Comparison of ENCODE assay signal across 8 cellular contexts in the genomic region with DNA sequence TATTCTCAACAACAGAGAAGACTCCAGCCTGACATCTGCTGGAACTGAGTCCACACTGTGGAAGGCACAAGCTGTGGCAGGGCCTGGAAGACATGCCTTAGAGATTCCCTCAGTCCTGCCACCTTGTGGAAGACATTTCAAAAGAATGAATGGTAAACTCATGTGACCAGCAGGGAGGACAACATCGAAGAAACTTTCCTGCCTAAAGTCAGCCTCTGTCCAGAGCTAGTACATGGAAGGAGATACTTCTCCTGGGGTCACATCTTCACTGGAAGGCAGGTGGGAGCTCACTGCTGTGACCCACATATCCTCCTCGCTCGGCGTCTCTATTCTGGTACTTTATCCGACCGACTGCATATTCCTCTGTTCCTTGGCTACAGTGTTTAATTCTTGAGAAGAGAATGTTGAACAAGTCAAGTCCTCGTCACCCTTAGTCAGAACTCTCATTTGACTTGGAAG. TPM values are rescaled to one million over a fixed set of nuclear protein-coding genes. Genes with fewer than 3 reads are reported as not detected.
DNase-seq lines count a peak whose midpoint lies in the region; TF ChIP-seq lines count a peak whose summit lies in the region.

No MANE protein-coding gene starts in this region.

- H4K20me1 ChIP-seq in osteoblast (ENCODE audit: insufficient read depth, low read length) = no peaks in the 10 kb centered on the region

- no peaks in the 10 kb centered on the region for H3K9me3 ChIP-seq in osteoblast (ENCODE audit: low read depth, low read length)

- H3K4me1 ChIP-seq in osteoblast (ENCODE audit: insufficient read depth, low read length) = peaks cover 12% of the 10 kb centered on the region

- no peaks in the 10 kb centered on the region for H3K27me3 ChIP-seq in osteoblast (ENCODE audit: insufficient read depth, low read length)

- DNase-seq in NCI-H524 (lab: John Stamatoyannopoulos, UW) (peak; percentile 30 to 82), NCI-H524 treated with DMSO at 0.1 percent for 48 hours (lab: John Stamatoyannopoulos, UW) (no peak), H4 (ENCODE audit: low spot score) (peak; percentile 78), NCI-H1105 treated with DMSO at 0.1 percent for 48 hours (lab: John Stamatoyannopoulos, UW) (peak; percentile 40), foreskin fibroblast (peak; percentile 72 to 89), osteoblast (ENCODE audit: insufficient read length, low spot score, missing footprints) (no peak)
- DNase-seq in activated effector memory CD4-positive, alpha-beta T cell treated with anti-CD3 and anti-CD28 coated beads, Interleukin-2, amount 50 U/mL, for 16 hours = no peak

- peak; percentile 63 for TF ChIP-seq CTCF in WI38 (IDR thresholded peaks at IDR 0.05; ENCODE audit: low read depth, low read length)
- peak; percentile 65 for TF ChIP-seq CTCF in foreskin fibroblast (IDR thresholded peaks at IDR 0.05; ENCODE audit: low read depth, low read length)
- TF ChIP-seq CTCF in osteoblast (IDR thresholded peaks at IDR 0.05; ENCODE audit: extremely low read depth, low read depth, low read length) = peak; percentile 89

- H3K79me2 ChIP-seq in osteoblast (ENCODE audit: insufficient read depth, low read length) = peaks cover 37% of the 10 kb centered on the region

- H3K4me3 ChIP-seq in WI38 (ENCODE audit: low read depth, low read length) (no peak overlapping the region), foreskin fibroblast (ENCODE audit: low read depth in 1 of 2, low read length in 2 of 2) (no peak overlapping the region), osteoblast (ENCODE audit: insufficient read depth, low read length) (no peak overlapping the region)

- H2AFZ ChIP-seq in osteoblast (ENCODE audit: low read length) = no peak overlapping the region

- H3K27ac ChIP-seq in osteoblast (ENCODE audit: low read depth, low read length) = peak overlapping the region; percentile 36

- H3K4me2 ChIP-seq in osteoblast (ENCODE audit: insufficient read depth, low read length) = no peak overlapping the region

- H3K36me3 ChIP-seq in osteoblast (ENCODE audit: insufficient read depth, low read length) = peaks cover 49% of the 10 kb centered on the region

RNA-seq across cellular contexts. Expression of a gene that starts 59.5 kb away (rescaled TPM):
- 8.3 and 12.6 TPM in 2 replicates for total RNA-seq in H4 (2014; rRNA removed; shearing (Covaris generic))
- 44.2 and 45.2 TPM in 2 replicates for total RNA-seq in osteoblast

Comparison
In these comparisons a context has a peak if more than half of its experiments do, and no peak if none do; other contexts are left out.
1. DNase-seq: peak in NCI-H524 (2 of 2), H4 (single experiment), NCI-H1105 treated with DMSO at 0.1 percent for 48 hours (single experiment) and foreskin fibroblast (2 of 2); none in NCI-H524 treated with DMSO at 0.1 percent for 48 hours (single experiment), osteoblast (single experiment) and activated effector memory CD4-positive, alpha-beta T cell treated with anti-CD3 and anti-CD28 coated beads, Interleukin-2, amount 50 U/mL, for 16 hours (single experiment).
2. Peak in every context shown above with its lines, with median percentiles within 50 percentile points of each other: CTCF ChIP-seq.